Comparison of ENCODE assay signal across 12 cellular contexts in the genomic region with DNA sequence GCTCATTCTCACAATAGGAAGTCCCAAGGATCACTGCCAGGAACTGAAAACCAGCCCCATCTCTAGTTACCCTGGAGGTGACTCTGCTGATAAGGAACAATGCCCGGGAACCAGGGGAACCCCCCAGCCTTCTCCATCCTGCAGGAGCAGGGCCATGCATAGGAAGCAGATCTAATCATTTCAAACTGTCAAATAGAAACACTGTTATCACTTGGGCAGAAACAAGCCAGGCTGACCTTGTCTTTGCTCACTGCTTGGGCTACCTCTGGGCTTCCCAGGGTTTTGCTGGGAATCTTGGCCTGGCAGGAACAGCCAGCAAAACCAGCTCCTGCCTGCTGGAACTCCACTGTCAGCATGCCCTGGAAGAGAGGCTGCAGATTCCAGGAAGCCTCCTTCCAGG.
A peak's percentile ranks its signal among the peaks of the same experiment; 100 is the strongest.
DNase-seq lines count a peak whose midpoint lies in the region; ATAC-seq and TF ChIP-seq lines count a peak whose summit lies in the region.
"Had no signal": no experiment of that assay in that cellular context is flagged by ENCODE, and none has a peak within 500 bp of the region (broad histone marks: within the 10 kb centered on the region; RNA-seq: fewer than 3 reads in every experiment).

No MANE protein-coding gene starts in this region.

- no peaks in the 10 kb centered on the region for H3K27me3 ChIP-seq in HUES6 (ENCODE audit: control insufficient read depth, insufficient read depth, low read length)
- H3K27me3 ChIP-seq: uterus had no signal

- H3K27ac ChIP-seq in HUES6 (ENCODE audit: low read depth, low read length): no peak overlapping the region
- peak overlapping the region; percentile 44 for H3K27ac ChIP-seq in caudate nucleus (ENCODE audit: low read depth, low read length)
- H3K27ac ChIP-seq: uterus had no signal

- peaks cover 28% of the 10 kb centered on the region for H3K4me1 ChIP-seq in HUES6 (ENCODE audit: control insufficient read depth, insufficient read depth, low read length)

- no peak overlapping the region for H3K4me3 Mint-ChIP-seq in CD14-positive monocyte
- no peak overlapping the region for H3K4me3 Mint-ChIP-seq in nephron

- no peak for ATAC-seq in GM21423 (IDR thresholded peaks at IDR 0.05; ENCODE audit: unreplicated experiment)

- H3K4me1 Mint-ChIP-seq in CD14-positive monocyte: peaks cover 74% of the 10 kb centered on the region
- H3K4me1 Mint-ChIP-seq in nephron: peaks cover 33% of the 10 kb centered on the region

- intact Hi-C loops in CD14-positive monocyte (cut with micrococcal nuclease): loop anchor here (5.0 kb wide), 1 partner anchor 35 kb away; no protein-coding TSS in a partner anchor

- H3K9ac ChIP-seq in HUES6 (ENCODE audit: low read length): peak overlapping the region; percentile 42

- H3K9me3 Mint-ChIP-seq in CD14-positive monocyte: no peaks in the 10 kb centered on the region
- no peaks in the 10 kb centered on the region for H3K9me3 Mint-ChIP-seq in nephron

- TF ChIP-seq CTCF in CD14-positive monocyte (IDR thresholded peaks at IDR 0.05): no peak
- no peak for TF ChIP-seq CTCF in nephron (IDR thresholded peaks at IDR 0.05; ENCODE audit: unreplicated experiment in 3 of 3)

- DNase-seq in CD14-positive monocyte (ENCODE audit: low spot score): no peak
- no peak for DNase-seq in caudate nucleus (lab: John Stamatoyannopoulos, UW)
- DNase-seq in activated CD4-positive, CD25-positive, alpha-beta regulatory T cell treated with anti-CD3 and anti-CD28 coated beads, Interleukin-2, amount 50 U/mL, for 72 hours: no peak
- DNase-seq in NK-92 (lab: John Stamatoyannopoulos, UW; ENCODE audit: unreplicated experiment): no peak
- DNase-seq in NCI-H1048 (lab: John Stamatoyannopoulos, UW): no peak
- DNase-seq: NCI-H1105; stimulated activated CD4-positive, alpha-beta T cell treated with anti-CD3 and anti-CD28 coated beads, Interleukin-2, amount 100 ng/mL, for 48 hours; T-helper 9 cell; uterus had no signal

- H3K27ac Mint-ChIP-seq in CD14-positive monocyte (peak overlapping the region in 4 of 7 donors; percentile 35 to 94 (median 74)), nephron (peak overlapping the region in 2 of 3 experiments; percentile 35 to 51)

- peaks cover 0 to 8% (median 0%) of the 10 kb centered on the region in 3 donors for H3K27me3 Mint-ChIP-seq in CD14-positive monocyte (ENCODE audit: low read depth in 3 of 3)
- H3K27me3 Mint-ChIP-seq in nephron (ENCODE audit: low read depth): peaks cover 4% of the 10 kb centered on the region

- H3K9me3 ChIP-seq in HUES6 (ENCODE audit: control insufficient read depth, insufficient read depth, low read depth, low read length): no peaks in the 10 kb centered on the region
- H3K9me3 ChIP-seq: uterus had no signal

- 0 out of 2 replicates have a peak, but pooled peaks cover 6% of the 10 kb centered on the region for H3K36me3 ChIP-seq in HUES6 (ENCODE audit: control insufficient read depth, insufficient read depth, low read length)
- H3K36me3 ChIP-seq: uterus had no signal

- no peak overlapping the region for H3K4me3 ChIP-seq in HUES6 (ENCODE audit: low read depth, low read length)
- H3K4me3 ChIP-seq: uterus had no signal

- H3K36me3 Mint-ChIP-seq in CD14-positive monocyte (peaks cover 21 to 42% of the 10 kb centered on the region in 2 donors), nephron (ENCODE audit: low read depth) (peaks cover 20% of the 10 kb centered on the region)
